ENCODE assay signal across 34 cellular contexts in the genomic region with DNA sequence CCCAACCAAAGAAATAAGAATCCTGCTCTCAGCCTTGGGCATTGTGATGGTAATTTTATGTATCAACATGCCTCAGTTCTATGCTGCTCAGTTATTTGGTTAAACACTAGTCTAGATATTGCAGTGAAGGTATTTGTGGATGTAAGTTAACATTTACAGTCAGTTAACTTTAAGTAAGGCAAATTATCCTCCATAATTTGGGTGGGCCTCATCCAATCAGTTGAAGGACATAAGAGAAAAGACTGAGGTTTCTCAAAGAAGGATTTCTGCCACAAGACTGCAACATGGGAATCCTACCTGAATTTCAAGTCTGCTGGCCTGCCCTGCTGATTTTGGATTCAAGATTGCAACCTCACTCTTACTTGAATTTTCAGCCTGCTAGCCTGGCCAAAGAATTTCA.
A peak's percentile ranks its signal among the peaks of the same experiment; 100 is the strongest.
DNase-seq lines count a peak whose midpoint lies in the region; ATAC-seq, FAIRE-seq and TF ChIP-seq lines count a peak whose summit lies in the region.
"Had no signal": no experiment of that assay in that cellular context is flagged by ENCODE, and none has a peak within 500 bp of the region (broad histone marks: within the 10 kb centered on the region; RNA-seq: fewer than 3 reads in every experiment).

No MANE protein-coding gene starts in this region.

- H3K14ac ChIP-seq in H1 (ENCODE audit: insufficient read length) = no peak overlapping the region

- H2AK5ac ChIP-seq in H1 (ENCODE audit: low read depth, low read length) = no peak overlapping the region

- H2BK20ac ChIP-seq in H1 (ENCODE audit: low read length) = no peak overlapping the region

- H3K4me2 ChIP-seq in K562 (ENCODE audit: insufficient read depth, low read length) = no peak overlapping the region
- H3K4me2 ChIP-seq in H1 (ENCODE audit: insufficient read depth in 1 of 2, low read depth in 2 of 2, low read length in 2 of 2) = no peak overlapping the region
- H3K4me2 ChIP-seq in HepG2 (ENCODE audit: low read depth, low read length) = no peak overlapping the region
- H3K4me2 ChIP-seq: A549; BLaER1; BLaER1 treated with 17β-estradiol and CSF1 and Interleukin-3, amounts not matched to agents 10 nM and 100 nM had no signal

- H3K18ac ChIP-seq in H1 (ENCODE audit: extremely low read depth, low read length) = no peak overlapping the region

- H3K27ac ChIP-seq in HEK293 (ENCODE audit: extremely low read depth, low read depth, low read length) = no peak overlapping the region
- no peak overlapping the region for H3K27ac ChIP-seq in K562 (ENCODE audit: extremely low read depth, low read depth, low read length)
- no peak overlapping the region for H3K27ac ChIP-seq in H1 (ENCODE audit: low read depth, low read length)
- no peak overlapping the region for H3K27ac ChIP-seq in HepG2 (ENCODE audit: extremely low read length, insufficient read depth, low read length)
- H3K27ac ChIP-seq: 22Rv1; A549; BLaER1; BLaER1 treated with 17β-estradiol and CSF1 and Interleukin-3, amounts not matched to agents 10 nM and 100 nM; C4-2B had no signal

- POLR2A ChIA-PET in HEK293 (lab: Yijun Ruan, JAX) = no interaction called here
- POLR2A ChIA-PET in K562 (lab: Yijun Ruan, JAX) = no interaction called here
- POLR2A ChIA-PET in H1 (lab: Charles Lee; ENCODE audit: partially characterized antibody) = no interaction called here
- POLR2A ChIA-PET in HEK293T (lab: Yijun Ruan, JAX) = no interaction called here
- POLR2A ChIA-PET in HepG2 (lab: Yijun Ruan, JAX) = no interaction called here

- peak; percentile 16 for FAIRE-seq in D721Med (lab: Jason Lieb, UNC)
- FAIRE-seq in K562 (lab: Jason Lieb, UNC) = no peak
- FAIRE-seq in H1 (lab: Jason Lieb, UNC) = no peak
- FAIRE-seq in HepG2 (lab: Jason Lieb, UNC) = no peak
- FAIRE-seq: A204.1, A549 had no signal

- H3K9ac ChIP-seq in K562 (ENCODE audit: insufficient read depth in 1 of 2, low read depth in 2 of 2, low read length in 2 of 2) = no peak overlapping the region
- no peak overlapping the region for H3K9ac ChIP-seq in H1 (replicated peaks in 1 of 4; ENCODE audit: extremely low read depth in 1 of 4, low read depth in 3 of 4, low read length in 3 of 4)
- no peak overlapping the region for H3K9ac ChIP-seq in HepG2 (ENCODE audit: insufficient read depth, low read depth, low read length)
- H3K9ac ChIP-seq: BLaER1; BLaER1 treated with 17β-estradiol and CSF1 and Interleukin-3, amounts not matched to agents 10 nM and 100 nM had no signal

- H3K79me2 ChIP-seq in K562 (ENCODE audit: control insufficient read depth, insufficient read depth, low read length) (no peaks in the 10 kb centered on the region), H1 (ENCODE audit: control insufficient read depth in 1 of 2, insufficient read depth in 2 of 2, low read length in 2 of 2) (no peaks in the 10 kb centered on the region), HepG2 (ENCODE audit: insufficient read depth, low read length) (no peaks in the 10 kb centered on the region)

- DNase-seq in D721Med (ENCODE audit: insufficient read length, low spot score) = no peak
- no peak for DNase-seq in K562 (ENCODE audit: extremely low read depth in 1 of 4, low spot score in 3 of 4)
- DNase-seq in H1 (ENCODE audit: low read depth in 1 of 2, low spot score in 2 of 2) = no peak
- DNase-seq in HEK293T (ENCODE audit: extremely low spot score) = no peak
- DNase-seq in HepG2 (ENCODE audit: low spot score) = no peak
- DNase-seq: 8988T; ACHN; AML-193; BE2C; C1 segment of cervical spinal cord; Caco-2; Calu3; CD4-positive, alpha-beta memory T cell; CD4-positive, alpha-beta T cell; CD4-positive, CD25-positive, alpha-beta regulatory T cell; CD8-positive, alpha-beta memory T cell; CD8-positive, alpha-beta T cell; COR-L47; DMS 273 treated with DMSO at 0.1 percent for 48 hours; DMS153; DMS53; DMS79; DMS79 treated with DMSO at 0.1 percent for 48 hours; DND-41; EL had no signal

- H3K36me3 ChIP-seq in HEK293 (ENCODE audit: control insufficient read depth in 2 of 2, insufficient read depth in 1 of 2, low read length in 2 of 2) = no peaks in the 10 kb centered on the region
- H3K36me3 ChIP-seq in K562 (ENCODE audit: control insufficient read depth, insufficient read depth, low read length) = no peaks in the 10 kb centered on the region
- no peaks in the 10 kb centered on the region for H3K36me3 ChIP-seq in H1 (ENCODE audit: control insufficient read depth in 2 of 4, insufficient read depth in 4 of 4, low read length in 3 of 4)
- H3K36me3 ChIP-seq in HepG2 (replicated peaks in 1 of 2; ENCODE audit: control insufficient read depth in 1 of 2, insufficient read depth in 2 of 2, low read length in 2 of 2) = no peaks in the 10 kb centered on the region
- H3K36me3 ChIP-seq: BE2C; BLaER1; BLaER1 treated with 17β-estradiol and CSF1 and Interleukin-3, amounts not matched to agents 10 nM and 100 nM had no signal

- no peak overlapping the region for H3K56ac ChIP-seq in H1 (replicated peaks; ENCODE audit: insufficient read length, low read depth, low read length)

- BruUV-seq in K562 (replicated peaks; lab: Mats Ljungman, UMichigan) (no TSS peak), HepG2 (replicated peaks; lab: Mats Ljungman, UMichigan) (no TSS peak)

- H3K4ac ChIP-seq in H1 (replicated peaks; ENCODE audit: insufficient read length, low read depth, low read length) = no peak overlapping the region

- H2BK15ac ChIP-seq in H1 (ENCODE audit: low read length) = no peak overlapping the region

- 0 out of 2 replicates have a peak, but pooled peaks cover 2% of the 10 kb centered on the region for H3K23me2 ChIP-seq in H1 (ENCODE audit: low read depth, low read length)

- H3K23ac ChIP-seq in H1 (ENCODE audit: insufficient read length) = no peak overlapping the region

- in situ Hi-C loops in K562 (cut with MboI) (no loop called here), HepG2 (cut with HindIII; ENCODE audit: extremely low pct_ligation_motif_present, low pct_unique_long_range_greater_than_20kb) (no loop called here)

- no peaks in the 10 kb centered on the region for H3K4me1 ChIP-seq in HEK293 (ENCODE audit: control insufficient read depth, insufficient read depth, low read length)
- H3K4me1 ChIP-seq in K562 (replicated peaks in 1 of 2; ENCODE audit: control insufficient read depth in 2 of 2, insufficient read depth in 2 of 2, low read length in 2 of 2) = no peaks in the 10 kb centered on the region
- H3K4me1 ChIP-seq in H1 (replicated peaks in 1 of 4; ENCODE audit: control insufficient read depth in 3 of 4, insufficient read depth in 4 of 4, low read length in 3 of 4) = peaks cover 0 to 3% (median under 1%) of the 10 kb centered on the region in 4 experiments; a peak in 1 of 7 replicates
- H3K4me1 ChIP-seq in HepG2 (ENCODE audit: insufficient read depth, low read length) = no peaks in the 10 kb centered on the region
- H3K4me1 ChIP-seq: A549, BE2C, Caco-2 had no signal

- CTCF ChIA-PET in HEK293 (lab: Yijun Ruan, JAX) (no interaction called here), K562 (lab: Yijun Ruan, JAX; ENCODE audit: low intra/inter-chr PET ratio) (no interaction called here), H1 (lab: Charles Lee; ENCODE audit: partially characterized antibody) (no interaction called here), HEK293T (lab: Yijun Ruan, JAX) (no interaction called here), HepG2 (lab: Yijun Ruan, JAX; ENCODE audit: low intra/inter-chr PET ratio, low total read pairs) (no interaction called here)

- H2BK120ac ChIP-seq in H1 (replicated peaks; ENCODE audit: low read depth, low read length) = no peak overlapping the region

- no peak overlapping the region for H4K91ac ChIP-seq in H1 (replicated peaks; ENCODE audit: insufficient read length, low read length)

- TF ChIP-seq POLR2A in K562 (conservative IDR thresholded peaks at IDR 0.05) (no peak), H1 (IDR thresholded peaks at IDR 0.05; ENCODE audit: control extremely low read depth in 1 of 2, low read depth in 2 of 2, low read length in 2 of 2) (no peak), HepG2 (IDR thresholded peaks at IDR 0.05; ENCODE audit: insufficient read depth in 1 of 2, low read depth in 2 of 2, low read length in 2 of 2) (no peak)

- TF ChIP-seq EP300 in K562 (IDR thresholded peaks at IDR 0.05; ENCODE audit: low read length) = no peak
- no peak for TF ChIP-seq EP300 in H1 (IDR thresholded peaks at IDR 0.05; ENCODE audit: borderline replicate concordance in 1 of 2, low read depth in 2 of 2, low read length in 2 of 2)
- no peak for TF ChIP-seq EP300 in HepG2 (IDR thresholded peaks at IDR 0.05; ENCODE audit: low read depth in 2 of 2, low read length in 2 of 2)
- no peak for TF ChIP-seq EP300 in HepG2 (CRISPR knock-in tag; IDR thresholded peaks at IDR 0.05; ENCODE audit: borderline replicate concordance)

- no peak for TF ChIP-seq CTCF in D721Med (IDR thresholded peaks at IDR 0.05; ENCODE audit: insufficient read depth, missing control alignments)
- no peak for TF ChIP-seq CTCF in HEK293 (tag by site-specific recombination; IDR thresholded peaks at IDR 0.05)
- no peak for TF ChIP-seq CTCF in K562 (IDR thresholded peaks at IDR 0.05 in 2 of 3, conservative IDR thresholded peaks at IDR 0.05 in 1 of 3; ENCODE audit: insufficient read depth in 2 of 3, low read depth in 1 of 3, low read length in 3 of 3)
- no peak for TF ChIP-seq CTCF in H1 (IDR thresholded peaks at IDR 0.05; ENCODE audit: control extremely low read depth in 1 of 3, insufficient read depth in 1 of 3, low read depth in 1 of 3, low read length in 3 of 3)
- TF ChIP-seq CTCF in HepG2 (CRISPR knock-in tag; IDR thresholded peaks at IDR 0.05) = no peak

- no peak overlapping the region for H4K5ac ChIP-seq in H1 (ENCODE audit: insufficient read length, low read depth, low read length)

- TF ChIP-seq RAD21 in K562 (CRISPR knock-in tag; conservative IDR thresholded peaks at IDR 0.05 in 1 of 2, IDR thresholded peaks at IDR 0.05 in 1 of 2) (no peak), H1 (IDR thresholded peaks at IDR 0.05 in 1 of 2, conservative IDR thresholded peaks at IDR 0.05 in 1 of 2; ENCODE audit: low read depth in 2 of 2, low read length in 2 of 2) (no peak), HepG2 (CRISPR knock-in tag; IDR thresholded peaks at IDR 0.05) (no peak)

- H4K20me1 ChIP-seq in K562 (replicated peaks; ENCODE audit: control insufficient read depth, insufficient read depth, low read length) = no peaks in the 10 kb centered on the region
- H4K20me1 ChIP-seq in H1 (replicated peaks in 1 of 2; ENCODE audit: control insufficient read depth in 1 of 2, insufficient read depth in 2 of 2, low read length in 2 of 2) = no peaks in the 10 kb centered on the region
- H4K20me1 ChIP-seq in HepG2 (ENCODE audit: insufficient read depth, low read length) = no peaks in the 10 kb centered on the region
- H4K20me1 ChIP-seq: BLaER1; BLaER1 treated with 17β-estradiol and CSF1 and Interleukin-3, amounts not matched to agents 10 nM and 100 nM had no signal

- H2BK5ac ChIP-seq in H1 (ENCODE audit: low read depth, low read length) = no peak overlapping the region

- H3K9me3 ChIP-seq in HEK293 (ENCODE audit: control insufficient read depth, insufficient read depth, low read depth, low read length) (no peaks in the 10 kb centered on the region), K562 (replicated peaks; ENCODE audit: control insufficient read depth, insufficient read depth, low read depth, low read length) (no peaks in the 10 kb centered on the region; the same call in 1 of the 2 replicates), H1 (ENCODE audit: insufficient read depth in 2 of 2, low read depth in 1 of 2, low read length in 1 of 2) (no peaks in the 10 kb centered on the region), HepG2 (ENCODE audit: low read length) (0 out of 2 replicates have a peak, but pooled peaks cover under 1% of the 10 kb centered on the region)
- H3K9me3 ChIP-seq: A549, BE2C, Caco-2 had no signal

- H3K4me3 ChIP-seq in HEK293 (ENCODE audit: low read depth, low read length) (no peak overlapping the region), K562 (no peak overlapping the region), H1 (ENCODE audit: extremely low read depth in 1 of 4, insufficient read depth in 2 of 4, low read depth in 3 of 4, low read length in 4 of 4) (no peak overlapping the region), HepG2 (replicated peaks in 1 of 3; ENCODE audit: insufficient read depth in 1 of 3, low read depth in 2 of 3, low read length in 3 of 3) (no peak overlapping the region)
- H3K4me3 ChIP-seq: A549; BLaER1; BLaER1 treated with 17β-estradiol and CSF1 and Interleukin-3, amounts not matched to agents 10 nM and 100 nM had no signal

- H3K9me1 ChIP-seq in K562 (ENCODE audit: control insufficient read depth, insufficient read depth, low read length) = no peaks in the 10 kb centered on the region

- ATAC-seq in K562 = no peak
- no peak for ATAC-seq in HG02759 (IDR thresholded peaks at IDR 0.05; ENCODE audit: unreplicated experiment)
- no peak for ATAC-seq in GM19023 (IDR thresholded peaks at IDR 0.05; ENCODE audit: unreplicated experiment)
- ATAC-seq in HepG2 = no peak
- ATAC-seq: A549; CD8-positive, alpha-beta T cell had no signal

- no peaks in the 10 kb centered on the region for H3K27me3 ChIP-seq in K562 (ENCODE audit: control insufficient read depth in 2 of 2, insufficient read depth in 2 of 2, low read length in 2 of 2)
- no peaks in the 10 kb centered on the region for H3K27me3 ChIP-seq in H1 (replicated peaks in 1 of 4; ENCODE audit: control insufficient read depth in 3 of 4, extremely low read depth in 1 of 4, insufficient read depth in 3 of 4, low read length in 3 of 4)
- H3K27me3 ChIP-seq in HepG2 (ENCODE audit: control insufficient read depth in 1 of 2, insufficient read depth in 2 of 2, low read length in 2 of 2) = no peaks in the 10 kb centered on the region
- H3K27me3 ChIP-seq: BE2C; BLaER1; BLaER1 treated with 17β-estradiol and CSF1 and Interleukin-3, amounts not matched to agents 10 nM and 100 nM had no signal

- H2AFZ ChIP-seq in K562 (ENCODE audit: low read depth, low read length) = no peak overlapping the region
- H2AFZ ChIP-seq in H1 (ENCODE audit: low read length) = no peak overlapping the region
- H2AFZ ChIP-seq in HepG2 (ENCODE audit: low read length) = no peak overlapping the region

- no peak overlapping the region for H2BK12ac ChIP-seq in H1 (ENCODE audit: low read depth, low read length)

- H4K8ac ChIP-seq in H1 (ENCODE audit: extremely low read depth, insufficient read depth, low read length) = no peak overlapping the region

- intact Hi-C loops in K562 (cut with micrococcal nuclease) = no loop called here
- intact Hi-C loops in HepG2 (cut with micrococcal nuclease; ENCODE audit: unreplicated experiment) = no loop called here

- no peaks in the 10 kb centered on the region for H3K79me1 ChIP-seq in H1 (ENCODE audit: low read depth, low read length)
